ENCODE assay signal across 8 cellular contexts in the genomic region with DNA sequence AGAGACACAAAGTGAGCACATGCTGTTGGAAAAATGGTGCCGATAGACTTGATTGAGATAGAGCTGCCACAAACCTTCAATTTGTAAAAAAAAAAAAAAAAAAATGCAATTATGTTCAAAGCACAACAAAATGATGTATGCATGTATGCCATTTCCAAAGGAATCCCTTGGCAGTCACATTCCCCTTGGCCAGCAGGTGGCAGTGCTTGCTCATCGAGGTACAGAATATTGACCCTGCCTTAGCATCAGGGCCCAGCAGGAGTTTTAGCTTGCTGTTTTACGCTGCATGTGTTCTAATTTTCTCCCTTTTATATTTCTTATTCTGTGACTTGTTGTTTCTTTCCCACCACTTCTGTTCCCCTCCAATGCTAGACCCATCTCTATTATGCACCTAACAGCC. TPM values are rescaled to one million over a fixed set of nuclear protein-coding genes. Genes with fewer than 3 reads are reported as not detected.
DNase-seq lines count a peak whose midpoint lies in the region; ATAC-seq, FAIRE-seq and TF ChIP-seq lines count a peak whose summit lies in the region.

No MANE protein-coding gene starts in this region.

- H3K27me3 ChIP-seq in BJ (ENCODE audit: control insufficient read depth, insufficient read depth, low read length), result no peaks in the 10 kb centered on the region

- POLR2A ChIA-PET in BJ (lab: Charles Lee), result no interaction called here

- CTCF ChIA-PET in BJ (lab: Yijun Ruan, JAX), result interaction anchor here (0.6 to 2.1 kb wide), 14 partner anchors 10 to 753 kb away, joined by 3 to 18 read pairs (median 3); partner anchors contain the start of gene CYBB

- no peak overlapping the region for H3K4me3 ChIP-seq in BJ (ENCODE audit: low read depth, low read length)
- no peak overlapping the region for H3K4me3 ChIP-seq in mucosa of descending colon

- H3K9me3 ChIP-seq in mucosa of descending colon, result no peaks in the 10 kb centered on the region

- peak; percentile 53 for ATAC-seq in GM19328 (IDR thresholded peaks at IDR 0.05; ENCODE audit: unreplicated experiment)
- peak; percentile 69 for ATAC-seq in HG03520 (IDR thresholded peaks at IDR 0.05; ENCODE audit: unreplicated experiment)
- ATAC-seq in mucosa of descending colon, result peak; percentile 93

- peak; percentile 82 for FAIRE-seq in endometrium (lab: Jason Lieb, UNC)

- intact Hi-C loops in mucosa of descending colon (cut with DNase I, micrococcal nuclease), result loop anchor here in 1 of 2 donors (5.0 kb wide), 1 partner anchor 82 kb away; no protein-coding TSS in a partner anchor

- H3K36me3 ChIP-seq in BJ (ENCODE audit: control insufficient read depth, insufficient read depth, low read length), result no peaks in the 10 kb centered on the region
- H3K36me3 ChIP-seq in mucosa of descending colon (ENCODE audit: low read depth), result no peaks in the 10 kb centered on the region

- DNase-seq in BJ (ENCODE audit: low read depth) (no peak), NCI-H82 (lab: John Stamatoyannopoulos, UW) (peak; percentile 76), mucosa of descending colon (peak; percentile 75 to 87 (median 86))
- DNase-seq in activated CD8-positive, alpha-beta memory T cell treated with anti-CD3 and anti-CD28 coated beads for 4 hours (ENCODE audit: low read depth in 2 of 2), result peak; percentile 42 to 50
- DNase-seq in stimulated activated CD8-positive, alpha-beta memory T cell treated with anti-CD3 and anti-CD28 coated beads, Interleukin-7, amount 100 ng/mL, for 1 hour (ENCODE audit: low read depth in 2 of 2), result peak; percentile 49

- TF ChIP-seq CTCF in BJ (IDR thresholded peaks at IDR 0.05; ENCODE audit: insufficient read depth, low read depth, low read length), result peak; percentile 64
- TF ChIP-seq CTCF in mucosa of descending colon (IDR thresholded peaks at IDR 0.05), result peak; percentile 46

- no peaks in the 10 kb centered on the region for H3K4me1 ChIP-seq in mucosa of descending colon (ENCODE audit: low read depth)

RNA-seq across cellular contexts. Expression of gene CYBB, which starts 34.5 kb away (rescaled TPM):
- polyA plus RNA-seq in BJ (2011; rRNA removed), result not detected in 2 replicates
- not detected in 2 replicates for polyA minus RNA-seq in BJ (2011; rRNA and poly(A)+ RNA removed)
- 10 to 100 TPM in 2 of 3 donors, 1 to 10 TPM in 1; 9.7 to 35.4 (median 30.0) TPM for total RNA-seq in mucosa of descending colon

RNA-seq across cellular contexts. Expression of gene XK, which starts 59.8 kb away (rescaled TPM):
- polyA plus RNA-seq in BJ (2011; rRNA removed), result not detected in 2 replicates
- not detected in 2 replicates for polyA minus RNA-seq in BJ (2011; rRNA and poly(A)+ RNA removed)
- total RNA-seq in mucosa of descending colon, result 10 to 100 TPM; 22.8 to 34.7 (median 29.5) TPM
